28 cellular contexts compared by ENCODE assay signal in genomic region chr2:143690204-143690603, GRCh38.
DNase-seq lines count a peak whose midpoint lies in the region; ATAC-seq, FAIRE-seq and TF ChIP-seq lines count a peak whose summit lies in the region.
"Had no signal": no experiment of that assay in that cellular context is flagged by ENCODE, and none has a peak within 500 bp of the region (broad histone marks: within the 10 kb centered on the region; RNA-seq: fewer than 3 reads in every experiment).

No MANE protein-coding gene starts in this region.

- no peaks in the 10 kb centered on the region for H3K79me2 ChIP-seq in K562 (ENCODE audit: control insufficient read depth, insufficient read depth, low read length)

- no peak for TF ChIP-seq RAD21 in K562 (CRISPR knock-in tag; conservative IDR thresholded peaks at IDR 0.05 in 1 of 2, IDR thresholded peaks at IDR 0.05 in 1 of 2)

- in situ Hi-C loops in K562 (cut with MboI), result no loop called here
- in situ Hi-C loops in GM13976 (cut with MboI; ENCODE audit: low sequenced_read_pairs, unreplicated experiment), result no loop called here

- no TSS peak for BruUV-seq in K562 (replicated peaks; lab: Mats Ljungman, UMichigan)

- no peaks in the 10 kb centered on the region for H4K20me1 ChIP-seq in K562 (replicated peaks; ENCODE audit: control insufficient read depth, insufficient read depth, low read length)

- peak; percentile 69 for ATAC-seq in activated CD4-positive, alpha-beta T cell treated with anti-CD3 and anti-CD28 coated beads for 36 hours
- no peak for ATAC-seq in K562
- peak; percentile 59 for ATAC-seq in stimulated activated naive CD8-positive, alpha-beta T cell treated with anti-CD3 and anti-CD28 coated beads, Interleukin-15, Interleukin-2, amounts not matched to agents 100 U/mL and 50 U/mL, for 24 hours
- ATAC-seq: CD8-positive, alpha-beta T cell; GM12878; Panc1 had no signal

- no peaks in the 10 kb centered on the region for H3K36me3 ChIP-seq in K562 (ENCODE audit: control insufficient read depth, insufficient read depth, low read length)
- H3K36me3 ChIP-seq: HAP-1, MG63 had no signal

- no peaks in the 10 kb centered on the region for H3K9me3 ChIP-seq in K562 (replicated peaks; ENCODE audit: control insufficient read depth, insufficient read depth, low read depth, low read length)
- H3K9me3 ChIP-seq: HAP-1, MG63 had no signal

- POLR2A ChIA-PET in activated CD4-positive, alpha-beta T cell treated with anti-CD3 and anti-CD28 coated beads for 36 hours (lab: Charles Lee), result interaction anchor here (0.8 kb wide), 1 partner anchor 558 kb away, joined by 3 read pairs; no protein-coding TSS in a partner anchor
- POLR2A ChIA-PET in K562 (lab: Yijun Ruan, JAX), result interaction anchor here (1.0 kb wide), 1 partner anchor 12 kb away, joined by 3 read pairs; no protein-coding TSS in a partner anchor

- DNase-seq in activated CD4-positive, alpha-beta T cell treated with anti-CD3 and anti-CD28 coated beads for 36 hours, result no peak
- no peak for DNase-seq in activated CD4-positive, alpha-beta T cell treated with anti-CD3 and anti-CD28 coated beads for 48 hours
- DNase-seq in GM12892 (ENCODE audit: insufficient read length) (no peak), K562 (ENCODE audit: extremely low read depth in 1 of 4, low spot score in 3 of 4) (no peak), inferior parietal cortex (ENCODE audit: extremely low spot score) (no peak), GM13976 (ENCODE audit: low spot score) (no peak)
- no peak for DNase-seq in stimulated activated naive CD8-positive, alpha-beta T cell treated with anti-CD3 and anti-CD28 coated beads, Interleukin-15, Interleukin-2, amounts not matched to agents 100 U/mL and 50 U/mL, for 24 hours
- DNase-seq: CD8-positive, alpha-beta T cell; DMS 273 treated with DMSO at 0.1 percent for 48 hours; DMS79; EL; GDM1; GM23248; KG1; MG63; NCI-H2029; NCI-H446 treated with DMSO at 0.1 percent for 48 hours; NCI-H526; NCI-H82; SHP77 had no signal

- peaks cover 52% of the 10 kb centered on the region for H3K4me1 Mint-ChIP-seq in activated CD4-positive, alpha-beta T cell treated with anti-CD3 and anti-CD28 coated beads for 36 hours
- H3K4me1 Mint-ChIP-seq: B cell had no signal

- TF ChIP-seq CTCF in K562 (IDR thresholded peaks at IDR 0.05 in 2 of 3, conservative IDR thresholded peaks at IDR 0.05 in 1 of 3; ENCODE audit: insufficient read depth in 2 of 3, low read depth in 1 of 3, low read length in 3 of 3) (no peak), GM13976 (IDR thresholded peaks at IDR 0.05; ENCODE audit: borderline replicate concordance, control extremely low read depth, extremely low read depth, insufficient read depth, missing control alignments) (no peak)

- no peaks in the 10 kb centered on the region for H3K9me3 Mint-ChIP-seq in activated CD4-positive, alpha-beta T cell treated with anti-CD3 and anti-CD28 coated beads for 36 hours (ENCODE audit: low read depth)
- H3K9me3 Mint-ChIP-seq: CD8-positive, alpha-beta T cell had no signal

- TF ChIP-seq POLR2A in GM12892 (IDR thresholded peaks at IDR 0.05; ENCODE audit: low read depth, low read length) (no peak), K562 (conservative IDR thresholded peaks at IDR 0.05) (no peak)

- FAIRE-seq in GM12892 (lab: Jason Lieb, UNC) (peak; percentile 9), K562 (lab: Jason Lieb, UNC) (no peak)
- FAIRE-seq: GM12878, HTR-8/SVneo had no signal

- no peak overlapping the region for H3K4me3 ChIP-seq in K562
- H3K4me3 ChIP-seq: GM12878, GM23248, HAP-1, MG63 had no signal

- WGBS in K562 (ENCODE audit: insufficient coverage, low coverage, missing lambda C conversion rate), result 0% methylated on average over 2 of the region's 2 CpGs

- no peaks in the 10 kb centered on the region for H3K27me3 Mint-ChIP-seq in activated CD4-positive, alpha-beta T cell treated with anti-CD3 and anti-CD28 coated beads for 36 hours
- H3K27me3 Mint-ChIP-seq: B cell had no signal

- no peak overlapping the region for H3K27ac Mint-ChIP-seq in activated CD4-positive, alpha-beta T cell treated with anti-CD3 and anti-CD28 coated beads for 36 hours
- H3K27ac Mint-ChIP-seq: B cell had no signal

- H3K9me1 ChIP-seq in K562 (ENCODE audit: control insufficient read depth, insufficient read depth, low read length), result no peaks in the 10 kb centered on the region

- intact Hi-C loops in activated CD4-positive, alpha-beta T cell treated with anti-CD3 and anti-CD28 coated beads for 36 hours (cut with DNase I, micrococcal nuclease), result loop anchor here in 1 of 2 experiments (10.0 kb wide), 1 partner anchor 645 kb away; a partner anchor contains a TSS
- intact Hi-C loops in K562 (cut with micrococcal nuclease), result no loop called here

- H3K27me3 ChIP-seq in K562 (ENCODE audit: control insufficient read depth in 2 of 2, insufficient read depth in 2 of 2, low read length in 2 of 2), result no peaks in the 10 kb centered on the region
- H3K27me3 ChIP-seq: MG63 had no signal

- H3K4me3 Mint-ChIP-seq in activated CD4-positive, alpha-beta T cell treated with anti-CD3 and anti-CD28 coated beads for 36 hours, result no peak overlapping the region
- H3K4me3 Mint-ChIP-seq: B cell; CD8-positive, alpha-beta T cell had no signal

- H3K4me2 ChIP-seq in K562 (ENCODE audit: insufficient read depth, low read length), result no peak overlapping the region

- no peak overlapping the region for H3K9ac ChIP-seq in K562 (ENCODE audit: insufficient read depth in 1 of 2, low read depth in 2 of 2, low read length in 2 of 2)
- H3K9ac ChIP-seq: GM23248 had no signal

- CTCF ChIA-PET in activated CD4-positive, alpha-beta T cell treated with anti-CD3 and anti-CD28 coated beads for 36 hours (lab: Charles Lee), result interaction anchor here (1.0 kb wide), 2 partner anchors 10 to 12 kb away, joined by 3 read pairs; no protein-coding TSS in a partner anchor
- CTCF ChIA-PET in K562 (lab: Yijun Ruan, JAX; ENCODE audit: low intra/inter-chr PET ratio), result no interaction called here

- no peak overlapping the region for H2AFZ ChIP-seq in K562 (ENCODE audit: low read depth, low read length)
- H2AFZ ChIP-seq: GM23248 had no signal

- H3K36me3 Mint-ChIP-seq in activated CD4-positive, alpha-beta T cell treated with anti-CD3 and anti-CD28 coated beads for 36 hours (ENCODE audit: low read depth), result peaks cover 17% of the 10 kb centered on the region

- TF ChIP-seq EP300 in K562 (IDR thresholded peaks at IDR 0.05; ENCODE audit: low read length), result no peak

- no peak overlapping the region for H3K27ac ChIP-seq in K562 (ENCODE audit: extremely low read depth, low read depth, low read length)
- H3K27ac ChIP-seq: 22Rv1, C4-2B, GM23248, RWPE1 had no signal

- H3K4me1 ChIP-seq in K562 (replicated peaks in 1 of 2; ENCODE audit: control insufficient read depth in 2 of 2, insufficient read depth in 2 of 2, low read length in 2 of 2), result peaks cover 0 to 4% of the 10 kb centered on the region in 2 experiments; a peak in 2 of 5 replicates

TF ChIP-seq in K562, 482 proteins besides CTCF, POLR2A, EP300 and RAD21:
- TF ChIP-seq MEF2A (IDR thresholded peaks at IDR 0.05; ENCODE audit: control insufficient read depth, low read depth, low read length) (peak; percentile 24; the same call in 1 of the 2 replicates), NR2C2 (CRISPR knock-in tag; IDR thresholded peaks at IDR 0.05) (no peak), NR2C2 (tag; IDR thresholded peaks at IDR 0.05) (no peak)
